In the genomic region with DNA sequence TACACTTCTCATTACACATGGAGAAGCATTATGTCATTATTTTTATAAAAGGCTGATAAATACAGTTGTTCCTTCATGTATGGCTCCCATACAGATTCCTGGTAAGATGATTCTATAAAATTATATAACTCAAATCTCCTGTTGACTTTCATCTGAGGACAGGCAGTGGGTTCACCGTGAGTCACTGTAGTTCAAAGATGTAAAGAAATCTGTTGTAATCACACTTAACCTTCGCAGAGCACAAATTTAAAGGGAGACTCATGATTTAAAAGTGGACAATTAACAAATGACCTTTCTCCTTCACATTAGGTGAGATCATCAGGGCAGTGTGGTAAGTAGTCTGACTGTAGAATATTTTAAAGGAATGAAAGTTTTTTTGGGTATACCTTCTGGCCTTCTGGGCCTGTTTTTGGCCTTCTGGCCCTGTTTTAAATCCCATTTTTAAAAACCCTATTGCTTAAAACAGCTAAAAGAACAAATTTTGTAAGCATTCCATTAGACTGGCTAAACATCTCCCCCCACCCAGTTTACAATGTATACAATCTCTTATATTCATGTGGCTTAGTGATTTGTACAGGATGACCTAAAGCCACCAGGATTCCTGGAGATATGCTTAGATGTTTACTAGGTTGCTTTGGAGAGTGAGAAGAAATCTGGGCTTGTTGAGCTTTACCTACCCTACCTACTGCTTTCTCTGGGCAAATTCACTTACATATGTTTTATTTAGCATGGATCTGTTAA, we compare ENCODE assay signal across 10 cellular contexts.
DNase-seq lines count a peak whose midpoint lies in the region; ATAC-seq and TF ChIP-seq lines count a peak whose summit lies in the region.
"Had no signal": no experiment of that assay in that cellular context is flagged by ENCODE, and none has a peak within 500 bp of the region (broad histone marks: within the 10 kb centered on the region; RNA-seq: fewer than 3 reads in every experiment).

No MANE protein-coding gene starts in this region.

- no peak for DNase-seq in CD8-positive, alpha-beta T cell
- no peak for DNase-seq in effector memory CD8-positive, alpha-beta T cell
- no peak for DNase-seq in SK-N-DZ (ENCODE audit: low spot score)
- DNase-seq: GOT3 had no signal

- H4K20me1 ChIP-seq in OCI-LY3 (ENCODE audit: insufficient read depth, low read length) = peaks cover 3% of the 10 kb centered on the region; the same call in 1 of the 2 replicates

- POLR2A ChIA-PET in CD8-positive, alpha-beta T cell (lab: Charles Lee) = interaction anchor here (1.2 kb wide), 1 partner anchor 16 kb away, joined by 4 read pairs; no protein-coding TSS in a partner anchor

- intact Hi-C loops in CD8-positive, alpha-beta T cell (cut with DNase I, micrococcal nuclease) = loop anchor here in 1 of 2 experiments (10.0 kb wide), 1 partner anchor 771 kb away; no protein-coding TSS in a partner anchor

- no peaks in the 10 kb centered on the region for H3K27me3 ChIP-seq in CD8-positive, alpha-beta T cell (ENCODE audit: insufficient read depth, low read length)
- H3K27me3 ChIP-seq in OCI-LY3 (ENCODE audit: low read depth, low read length) = peaks cover 69% of the 10 kb centered on the region

- H3K36me3 ChIP-seq in CD8-positive, alpha-beta T cell (ENCODE audit: insufficient read depth, low read length) = no peaks in the 10 kb centered on the region
- H3K36me3 ChIP-seq in OCI-LY3 (replicated peaks; ENCODE audit: low read depth, low read length) = no peaks in the 10 kb centered on the region

- no peak overlapping the region for H3K9ac ChIP-seq in OCI-LY3 (ENCODE audit: low read length)

- H3K36me3 Mint-ChIP-seq in CD8-positive, alpha-beta T cell = no peaks in the 10 kb centered on the region
- no peaks in the 10 kb centered on the region for H3K36me3 Mint-ChIP-seq in effector memory CD8-positive, alpha-beta T cell (ENCODE audit: insufficient read depth)
- H3K36me3 Mint-ChIP-seq in nephron (ENCODE audit: low read depth) = no peaks in the 10 kb centered on the region

- no peak overlapping the region for H2AFZ ChIP-seq in OCI-LY3 (ENCODE audit: low read depth, low read length)

- peaks cover 29% of the 10 kb centered on the region for H3K4me1 ChIP-seq in CD8-positive, alpha-beta T cell (ENCODE audit: insufficient read depth, low read length)
- H3K4me1 ChIP-seq in OCI-LY3 (ENCODE audit: low read length) = peaks cover 37% of the 10 kb centered on the region

- H3K4me2 ChIP-seq in OCI-LY3 (ENCODE audit: low read length) = peak overlapping the region; percentile 57

- H3K27me3 Mint-ChIP-seq in CD8-positive, alpha-beta T cell (ENCODE audit: low read depth) = no peaks in the 10 kb centered on the region
- no peaks in the 10 kb centered on the region for H3K27me3 Mint-ChIP-seq in effector memory CD8-positive, alpha-beta T cell
- H3K27me3 Mint-ChIP-seq in nephron (ENCODE audit: low read depth) = no peaks in the 10 kb centered on the region

- TF ChIP-seq CTCF in CD8-positive, alpha-beta T cell (IDR thresholded peaks at IDR 0.05) = no peak
- TF ChIP-seq CTCF in OCI-LY3 (IDR thresholded peaks at IDR 0.05; ENCODE audit: low read depth, low read length) (no peak), nephron (IDR thresholded peaks at IDR 0.05; ENCODE audit: unreplicated experiment in 3 of 3) (no peak)

- no peaks in the 10 kb centered on the region for H3K79me2 ChIP-seq in OCI-LY3 (ENCODE audit: low read length)

- peak overlapping the region; percentile 92 for H3K27ac Mint-ChIP-seq in CD8-positive, alpha-beta T cell
- H3K27ac Mint-ChIP-seq in effector memory CD8-positive, alpha-beta T cell = peak overlapping the region; percentile 90
- peak overlapping the region in 2 of 3 experiments; percentile 49 for H3K27ac Mint-ChIP-seq in nephron
- H3K27ac Mint-ChIP-seq: activated T-helper 1 cell treated with anti-CD3 and anti-CD28 coated beads, Interleukin-12 subunit alpha, Interleukin-12 subunit beta, Interleukin-2, Interleukin-4 antibody, amounts not matched to agents 30 ng/mL and 10 ng/mL and 1 ng/mL, durations not matched to agents 14 hours and 24 hours and 36 hours had no signal

- H3K4me1 Mint-ChIP-seq in CD8-positive, alpha-beta T cell (ENCODE audit: low read depth) = peaks cover 46% of the 10 kb centered on the region
- H3K4me1 Mint-ChIP-seq in effector memory CD8-positive, alpha-beta T cell (ENCODE audit: low read depth in 2 of 2) = peaks cover 15 to 28% of the 10 kb centered on the region in 2 donors
- H3K4me1 Mint-ChIP-seq in nephron = peaks cover 18% of the 10 kb centered on the region

- H3K27ac ChIP-seq in CD8-positive, alpha-beta T cell (ENCODE audit: low read depth, low read length) = no peak overlapping the region
- H3K27ac ChIP-seq in OCI-LY3 (ENCODE audit: low read length) = no peak overlapping the region

- peak overlapping the region; percentile 11 for H3K4me3 ChIP-seq in CD8-positive, alpha-beta T cell (ENCODE audit: low read depth, low read length)
- peak overlapping the region; percentile 34 for H3K4me3 ChIP-seq in OCI-LY3 (ENCODE audit: low read length)

- H3K9me3 ChIP-seq in CD8-positive, alpha-beta T cell (ENCODE audit: low read length) = no peaks in the 10 kb centered on the region
- H3K9me3 ChIP-seq in OCI-LY3 (ENCODE audit: insufficient read depth, low read length) = no peaks in the 10 kb centered on the region

- no peaks in the 10 kb centered on the region for H3K9me3 Mint-ChIP-seq in CD8-positive, alpha-beta T cell
- no peaks in the 10 kb centered on the region for H3K9me3 Mint-ChIP-seq in effector memory CD8-positive, alpha-beta T cell
- H3K9me3 Mint-ChIP-seq in nephron = no peaks in the 10 kb centered on the region
- H3K9me3 Mint-ChIP-seq: activated T-helper 1 cell treated with anti-CD3 and anti-CD28 coated beads, Interleukin-12 subunit alpha, Interleukin-12 subunit beta, Interleukin-2, Interleukin-4 antibody, amounts not matched to agents 30 ng/mL and 10 ng/mL and 1 ng/mL, durations not matched to agents 14 hours and 24 hours and 36 hours had no signal

- peak overlapping the region; percentile 66 for H3K4me3 Mint-ChIP-seq in CD8-positive, alpha-beta T cell
- H3K4me3 Mint-ChIP-seq in effector memory CD8-positive, alpha-beta T cell = peak overlapping the region; percentile 68 to 72
- no peak overlapping the region for H3K4me3 Mint-ChIP-seq in nephron
- H3K4me3 Mint-ChIP-seq: activated T-helper 1 cell treated with anti-CD3 and anti-CD28 coated beads, Interleukin-12 subunit alpha, Interleukin-12 subunit beta, Interleukin-2, Interleukin-4 antibody, amounts not matched to agents 30 ng/mL and 10 ng/mL and 1 ng/mL, durations not matched to agents 14 hours and 24 hours and 36 hours had no signal

- ATAC-seq in CD8-positive, alpha-beta T cell = no peak
- ATAC-seq in effector memory CD8-positive, alpha-beta T cell (replicated peaks) = no peak
- ATAC-seq in GM18870 (IDR thresholded peaks at IDR 0.05; ENCODE audit: unreplicated experiment) (no peak), HG02973 (IDR thresholded peaks at IDR 0.05; ENCODE audit: unreplicated experiment) (no peak), GM18502 (IDR thresholded peaks at IDR 0.05; ENCODE audit: poor library complexity, unreplicated experiment) (no peak)

- CTCF ChIA-PET in CD8-positive, alpha-beta T cell (lab: Charles Lee) = interaction anchor here (0.7 kb wide), 1 partner anchor 9 kb away, joined by 3 read pairs; no protein-coding TSS in a partner anchor

Comparison
In these comparisons a context has a peak if more than half of its experiments do, and no peak if none do; other contexts are left out.
1. H3K4me3 Mint-ChIP-seq: peak in CD8-positive, alpha-beta T cell (single experiment) and effector memory CD8-positive, alpha-beta T cell (2 of 2); none in nephron (0 of 3).
2. Peak in every context shown above with its lines, with median percentiles within 50 percentile points of each other: H3K27ac Mint-ChIP-seq.